Comparison of ENCODE assay signal across 19 cellular contexts in genomic region chr12:28939427-28939826, GRCh38.
"Had no signal": no experiment of that assay in that cellular context is flagged by ENCODE, and none has a peak within 500 bp of the region (broad histone marks: within the 10 kb centered on the region; RNA-seq: fewer than 3 reads in every experiment).

No MANE protein-coding gene starts in this region.

- H3K27ac Mint-ChIP-seq: activated CD4-positive, alpha-beta T cell treated with anti-CD3 and anti-CD28 coated beads, Interleukin-2, amount 10 ng/mL, durations not matched to agents 7 days and 5 days; activated naive CD8-positive, alpha-beta T cell; mesothelial cell of epicardium; T-helper 2 cell treated with Interferon-gamma antibody and Interleukin-4, amounts not matched to agents 5 μg/mL and 100 μg/mL, for 36 hours had no signal

- H3K4me1 Mint-ChIP-seq: activated CD4-positive, alpha-beta T cell treated with anti-CD3 and anti-CD28 coated beads, Interleukin-2, amount 10 ng/mL, durations not matched to agents 7 days and 5 days had no signal

- H3K4me1 ChIP-seq: breast epithelium, psoas muscle, stomach, upper lobe of right lung had no signal

- DNase-seq: activated CD4-positive, alpha-beta T cell treated with anti-CD3 and anti-CD28 coated beads, Interleukin-2, amount 10 ng/mL, durations not matched to agents 7 days and 5 days; activated CD4-positive, CD25-positive, alpha-beta regulatory T cell; activated CD8-positive, alpha-beta memory T cell treated with anti-CD3 and anti-CD28 coated beads for 24 hours; activated gamma-delta T cell treated with Interleukin-2 at 50 U/mL for 16 hours; amniotic stem cell; endodermal cell; glutamatergic neuron; psoas muscle; stimulated activated CD4-positive, alpha-beta T cell treated with anti-CD3 and anti-CD28 coated beads, Interleukin-12 subunit alpha, Interleukin-12 subunit beta, amount 100 ng/mL, for 4 hours; stimulated activated CD4-positive, alpha-beta T cell treated with anti-CD3 and anti-CD28 coated beads, Interleukin-2, amount 100 ng/mL, for 24 hours; stomach; SW 1271; upper lobe of right lung had no signal

- H3K36me3 ChIP-seq: breast epithelium, stomach, thoracic aorta, upper lobe of right lung had no signal

- ATAC-seq: psoas muscle, upper lobe of right lung had no signal

- H3K27me3 Mint-ChIP-seq: activated CD4-positive, alpha-beta T cell treated with anti-CD3 and anti-CD28 coated beads, Interleukin-2, amount 10 ng/mL, durations not matched to agents 7 days and 5 days had no signal

- H3K9me3 Mint-ChIP-seq: activated CD4-positive, alpha-beta T cell treated with anti-CD3 and anti-CD28 coated beads, Interleukin-2, amount 10 ng/mL, durations not matched to agents 7 days and 5 days; endodermal cell; neural crest cell; T-helper 2 cell treated with Interferon-gamma antibody and Interleukin-4, amounts not matched to agents 5 μg/mL and 100 μg/mL, for 36 hours had no signal

- H3K4me3 Mint-ChIP-seq: activated CD4-positive, alpha-beta T cell treated with anti-CD3 and anti-CD28 coated beads, Interleukin-2, amount 10 ng/mL, durations not matched to agents 7 days and 5 days; activated naive CD8-positive, alpha-beta T cell; endodermal cell; mesothelial cell of epicardium; neural crest cell; T-helper 2 cell treated with Interferon-gamma antibody and Interleukin-4, amounts not matched to agents 5 μg/mL and 100 μg/mL, for 36 hours had no signal

- H3K4me3 ChIP-seq: psoas muscle, stomach, thoracic aorta, upper lobe of right lung had no signal

- H3K36me3 Mint-ChIP-seq: activated naive CD8-positive, alpha-beta T cell; mesothelial cell of epicardium had no signal

- H3K9me3 ChIP-seq: breast epithelium, psoas muscle, stomach, thoracic aorta, upper lobe of right lung had no signal

- H3K27ac ChIP-seq: psoas muscle, stomach, thoracic aorta, upper lobe of right lung had no signal

- H3K27me3 ChIP-seq: breast epithelium, stomach, upper lobe of right lung had no signal
